8 cellular contexts compared by ENCODE assay signal in genomic region chr1:206556748-206557635, GRCh38.
DNase-seq lines count a peak whose midpoint lies in the region; ATAC-seq lines count a peak whose summit lies in the region.

No MANE protein-coding gene starts in this region.

- H3K4me1 ChIP-seq in effector memory CD4-positive, alpha-beta T cell (ENCODE audit: control insufficient read depth, insufficient read depth, low read length, poor library complexity, severe bottlenecking), result peaks cover 67% of the 10 kb centered on the region

- peaks cover 11% of the 10 kb centered on the region for H3K36me3 ChIP-seq in effector memory CD4-positive, alpha-beta T cell (ENCODE audit: control insufficient read depth, insufficient read depth, low read length)

- ATAC-seq in GM18520 (IDR thresholded peaks at IDR 0.05; ENCODE audit: unreplicated experiment) (peak; percentile 27), HG03175 (IDR thresholded peaks at IDR 0.05; ENCODE audit: unreplicated experiment) (peak; percentile 59)

- peak overlapping the region; percentile 95 for H3K4me3 ChIP-seq in effector memory CD4-positive, alpha-beta T cell (ENCODE audit: insufficient read depth, low read depth, low read length, poor library complexity, severe bottlenecking)

- H3K27ac ChIP-seq in effector memory CD4-positive, alpha-beta T cell (ENCODE audit: insufficient read depth, low read length, poor library complexity, severe bottlenecking), result peak overlapping the region; percentile 94

- peak; percentile 49 for DNase-seq in 8988T
- peak; percentile 94 for DNase-seq in NK-92 treated with Interleukin-12 subunit alpha and Interleukin-12 subunit beta, amount 100 ng/mL, for 24 hours (lab: John Stamatoyannopoulos, UW)
- peak; percentile 95 for DNase-seq in activated CD8-positive, alpha-beta memory T cell treated with anti-CD3 and anti-CD28 coated beads for 24 hours
- peak; percentile 77 to 81 (median 81) for DNase-seq in effector memory CD4-positive, alpha-beta T cell
- DNase-seq in midbrain (lab: John Stamatoyannopoulos, UW), result peak; percentile 59
- peak; percentile 88 to 91 for DNase-seq in stimulated activated CD8-positive, alpha-beta memory T cell treated with anti-CD3 and anti-CD28 coated beads, Interleukin-15, amount 100 ng/mL, for 48 hours (ENCODE audit: low read depth in 2 of 2)

- no peaks in the 10 kb centered on the region for H3K27me3 ChIP-seq in effector memory CD4-positive, alpha-beta T cell (replicated peaks; ENCODE audit: control insufficient read depth, insufficient read depth, low read length, poor library complexity, severe bottlenecking)

- no peaks in the 10 kb centered on the region for H3K9me3 ChIP-seq in effector memory CD4-positive, alpha-beta T cell (ENCODE audit: control insufficient read depth, low read length)

Comparison
In these comparisons a context has a peak if more than half of its experiments do, and no peak if none do; other contexts are left out.
1. Peak in every context shown above with its lines: DNase-seq, ATAC-seq, H3K4me3 ChIP-seq and H3K27ac ChIP-seq.